11 cellular contexts compared by ENCODE assay signal in the genomic region with DNA sequence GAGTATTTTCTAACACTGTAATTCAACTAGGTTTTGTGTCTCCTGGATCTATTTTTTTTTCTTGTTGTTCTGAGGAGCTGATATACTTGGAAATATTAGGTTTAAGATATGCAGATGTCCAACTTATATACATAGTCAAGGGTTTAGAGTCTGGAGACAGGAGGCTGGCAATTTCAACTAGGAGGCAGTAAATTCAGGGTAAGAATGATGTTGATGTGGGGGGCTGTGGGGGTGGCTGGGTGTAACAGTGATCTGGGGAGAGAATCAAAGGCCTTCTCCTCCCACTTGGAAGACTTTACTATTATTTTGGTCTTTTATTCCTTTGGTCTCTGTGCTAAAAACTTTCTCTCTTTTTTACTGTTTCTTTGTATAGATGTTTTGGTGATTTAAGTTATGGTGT.
DNase-seq lines count a peak whose midpoint lies in the region; ATAC-seq and TF ChIP-seq lines count a peak whose summit lies in the region.
"Had no signal": no experiment of that assay in that cellular context is flagged by ENCODE, and none has a peak within 500 bp of the region (broad histone marks: within the 10 kb centered on the region; RNA-seq: fewer than 3 reads in every experiment).

No MANE protein-coding gene starts in this region.

- ATAC-seq in HG03095 (IDR thresholded peaks at IDR 0.05; ENCODE audit: unreplicated experiment): peak; percentile 2
- ATAC-seq in naive thymus-derived CD4-positive, alpha-beta T cell: no peak

- H3K27me3 Mint-ChIP-seq in naive thymus-derived CD4-positive, alpha-beta T cell: no peaks in the 10 kb centered on the region
- H3K27me3 Mint-ChIP-seq: CD4-positive, alpha-beta memory T cell had no signal

- H3K9me3 Mint-ChIP-seq in naive thymus-derived CD4-positive, alpha-beta T cell: no peaks in the 10 kb centered on the region
- H3K9me3 Mint-ChIP-seq: CD4-positive, alpha-beta memory T cell had no signal

- peak overlapping the region in 1 of 10 donors; percentile 2 for H3K4me3 Mint-ChIP-seq in naive thymus-derived CD4-positive, alpha-beta T cell
- H3K4me3 Mint-ChIP-seq: CD4-positive, alpha-beta memory T cell had no signal

- H3K4me1 ChIP-seq in duodenal mucosa (ENCODE audit: control insufficient read depth in 1 of 2, insufficient read depth in 2 of 2, low read length in 2 of 2): peaks cover 17 to 27% of the 10 kb centered on the region in 2 donors
- H3K4me1 ChIP-seq in naive thymus-derived CD4-positive, alpha-beta T cell (ENCODE audit: control insufficient read depth in 2 of 2, insufficient read depth in 2 of 2, low read length in 2 of 2): no peaks in the 10 kb centered on the region

- no peaks in the 10 kb centered on the region for H3K9me3 ChIP-seq in duodenal mucosa (ENCODE audit: control insufficient read depth in 1 of 2, low read length in 2 of 2)
- no peaks in the 10 kb centered on the region for H3K9me3 ChIP-seq in naive thymus-derived CD4-positive, alpha-beta T cell (ENCODE audit: control insufficient read depth in 2 of 3, low read length in 3 of 3)
- H3K9me3 ChIP-seq: vagina had no signal

- H3K27ac Mint-ChIP-seq in naive thymus-derived CD4-positive, alpha-beta T cell: peak overlapping the region in 7 of 9 donors; percentile 3 to 76 (median 17)

- peak overlapping the region; percentile 69 to 75 for H3K4me3 ChIP-seq in duodenal mucosa (ENCODE audit: low read depth in 1 of 2, low read length in 2 of 2)
- no peak overlapping the region for H3K4me3 ChIP-seq in naive thymus-derived CD4-positive, alpha-beta T cell (ENCODE audit: low read length)

- CTCF ChIA-PET in naive thymus-derived CD4-positive, alpha-beta T cell (lab: Charles Lee): no interaction called here

- peaks cover 4 to 65% (median 53%) of the 10 kb centered on the region in 7 donors for H3K4me1 Mint-ChIP-seq in naive thymus-derived CD4-positive, alpha-beta T cell

- POLR2A ChIA-PET in naive thymus-derived CD4-positive, alpha-beta T cell (lab: Charles Lee): no interaction called here

- peaks cover 0 to 39% (median 21%) of the 10 kb centered on the region in 5 donors for H3K36me3 Mint-ChIP-seq in naive thymus-derived CD4-positive, alpha-beta T cell

- H3K27me3 ChIP-seq in duodenal mucosa (ENCODE audit: control insufficient read depth in 1 of 2, insufficient read depth in 2 of 2, low read length in 2 of 2): no peaks in the 10 kb centered on the region
- no peaks in the 10 kb centered on the region for H3K27me3 ChIP-seq in naive thymus-derived CD4-positive, alpha-beta T cell (ENCODE audit: control insufficient read depth in 2 of 2, insufficient read depth in 2 of 2, low read length in 2 of 2)
- H3K27me3 ChIP-seq: vagina had no signal

- intact Hi-C loops in naive thymus-derived CD4-positive, alpha-beta T cell (cut with micrococcal nuclease): loop anchor here in 1 of 2 donors (5.0 kb wide), 1 partner anchor 85 kb away; no protein-coding TSS in a partner anchor

- no peak for DNase-seq in naive thymus-derived CD4-positive, alpha-beta T cell
- no peak for DNase-seq in NCI-H82 treated with DMSO at 0.1 percent for 48 hours (lab: John Stamatoyannopoulos, UW; ENCODE audit: unreplicated experiment)
- no peak for DNase-seq in NCI-H1417 treated with DMSO at 0.1 percent for 48 hours (lab: John Stamatoyannopoulos, UW)
- no peak for DNase-seq in HuH-7 (ENCODE audit: low spot score)
- DNase-seq in NCI-H1694 (lab: John Stamatoyannopoulos, UW): no peak
- DNase-seq: activated CD4-positive, alpha-beta T cell treated with anti-CD3 and anti-CD28 coated beads for 48 hours; CD4-positive, alpha-beta memory T cell had no signal

- no peaks in the 10 kb centered on the region for H3K36me3 ChIP-seq in duodenal mucosa (ENCODE audit: control insufficient read depth in 1 of 2, insufficient read depth in 2 of 2, low read length in 2 of 2)
- peaks cover 0 to 6% (median 0%) of the 10 kb centered on the region in 3 experiments for H3K36me3 ChIP-seq in naive thymus-derived CD4-positive, alpha-beta T cell (ENCODE audit: control insufficient read depth in 2 of 3, insufficient read depth in 3 of 3, low read length in 3 of 3)
- H3K36me3 ChIP-seq: vagina had no signal

- peak overlapping the region; percentile 81 for H3K27ac ChIP-seq in 22Rv1
- H3K27ac ChIP-seq in duodenal mucosa (ENCODE audit: low read depth, low read length): peak overlapping the region; percentile 30
- no peak overlapping the region for H3K27ac ChIP-seq in naive thymus-derived CD4-positive, alpha-beta T cell (ENCODE audit: low read depth, low read length)
- H3K27ac ChIP-seq: vagina had no signal

- TF ChIP-seq CTCF in 22Rv1 (IDR thresholded peaks at IDR 0.05): no peak

- H3K9ac ChIP-seq in duodenal mucosa (ENCODE audit: low read depth in 1 of 2, low read length in 2 of 2): peak overlapping the region; percentile 24 to 44
